ENCODE assay signal across 9 cellular contexts in the genomic region with DNA sequence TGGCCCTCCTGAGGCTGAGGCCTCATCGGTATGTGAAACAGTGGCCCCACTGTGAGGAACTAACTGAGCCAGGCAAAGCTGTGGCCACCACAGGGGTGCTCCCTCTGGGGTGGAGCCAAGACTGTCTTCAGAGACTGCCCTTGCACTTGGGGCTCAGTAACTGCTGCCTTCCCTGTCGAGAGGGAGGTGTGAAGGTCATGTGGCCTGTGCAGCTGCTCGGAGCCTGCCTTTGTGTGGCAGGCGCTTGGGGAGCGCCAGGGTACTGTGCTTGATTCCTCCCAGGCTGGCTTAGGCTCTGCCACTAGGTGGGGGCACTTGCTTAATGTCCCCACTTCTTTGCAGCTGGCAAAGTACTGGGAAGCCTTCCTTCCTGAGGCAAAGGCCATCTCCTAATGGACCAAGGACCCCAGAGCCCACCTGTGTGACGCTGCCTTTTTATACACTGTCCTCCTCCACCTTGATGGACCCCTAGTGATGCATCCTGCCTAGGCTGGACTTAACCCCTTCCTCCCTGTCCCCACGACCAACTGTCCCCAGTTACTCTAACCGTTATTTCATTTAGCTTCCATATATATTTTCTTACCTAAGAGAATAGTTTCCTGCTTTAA. TPM values are rescaled to one million over a fixed set of nuclear protein-coding genes. Genes with fewer than 3 reads are reported as not detected.
DNase-seq lines count a peak whose midpoint lies in the region; ATAC-seq and TF ChIP-seq lines count a peak whose summit lies in the region.
"Had no signal": no experiment of that assay in that cellular context is flagged by ENCODE, and none has a peak within 500 bp of the region (broad histone marks: within the 10 kb centered on the region; RNA-seq: fewer than 3 reads in every experiment).

No MANE protein-coding gene starts in this region.

- H3K4me3 ChIP-seq in HEK293 (ENCODE audit: low read depth, low read length) (no peak overlapping the region), SK-N-SH (ENCODE audit: low read depth in 2 of 2, low read length in 1 of 2) (no peak overlapping the region), heart right ventricle (no peak overlapping the region), Caco-2 (ENCODE audit: low read depth, low read length) (no peak overlapping the region), ovary (no peak overlapping the region)

- H3K36me3 Mint-ChIP-seq in Caco-2 (ENCODE audit: insufficient read depth, unreplicated experiment) = peaks cover 26% of the 10 kb centered on the region

- no peaks in the 10 kb centered on the region for H3K4me1 Mint-ChIP-seq in Caco-2 (ENCODE audit: low read depth, unreplicated experiment)

- TF ChIP-seq RAD21 in SK-N-SH (IDR thresholded peaks at IDR 0.05; ENCODE audit: low read length) = peak; percentile 25

- POLR2A ChIA-PET in HEK293 (lab: Yijun Ruan, JAX) = no interaction called here
- POLR2A ChIA-PET in SK-N-SH (lab: Yijun Ruan, JAX) = no interaction called here
- POLR2A ChIA-PET in Caco-2 (lab: Charles Lee) = no interaction called here

- no peaks in the 10 kb centered on the region for H4K20me1 ChIP-seq in SK-N-SH (ENCODE audit: insufficient read depth)

- no peak overlapping the region for H3K27ac Mint-ChIP-seq in Caco-2 (ENCODE audit: unreplicated experiment)

- H3K27ac ChIP-seq in HEK293 (ENCODE audit: extremely low read depth, low read depth, low read length) = no peak overlapping the region
- H3K27ac ChIP-seq in SK-N-SH (ENCODE audit: low read depth in 2 of 2, low read length in 1 of 2) = no peak overlapping the region
- H3K27ac ChIP-seq in heart right ventricle = peak overlapping the region in 3 of 10 donors; percentile 15 to 34 (median 26)
- no peak overlapping the region for H3K27ac ChIP-seq in ovary

- intact Hi-C loops in heart right ventricle (cut with DNase I) = no loop called here
- intact Hi-C loops in Caco-2 (cut with micrococcal nuclease; ENCODE audit: unreplicated experiment) = no loop called here
- intact Hi-C loops in ovary (cut with DNase I) = no loop called here

- H3K79me2 ChIP-seq in SK-N-SH (ENCODE audit: insufficient read depth) = no peaks in the 10 kb centered on the region

- no peak overlapping the region for H3K9ac ChIP-seq in SK-N-SH

- BruUV-seq in Caco-2 (replicated peaks; lab: Mats Ljungman, UMichigan) = no TSS peak

- H3K9me3 ChIP-seq in HEK293 (ENCODE audit: control insufficient read depth, insufficient read depth, low read depth, low read length) (no peaks in the 10 kb centered on the region), SK-N-SH (no peaks in the 10 kb centered on the region), heart right ventricle (no peaks in the 10 kb centered on the region), Caco-2 (no peaks in the 10 kb centered on the region), ovary (no peaks in the 10 kb centered on the region)

- H3K4me2 ChIP-seq in SK-N-SH = no peak overlapping the region

- no peak for DNase-seq in SK-N-SH
- no peak for DNase-seq in heart right ventricle
- DNase-seq in pons (ENCODE audit: low spot score) = peak; percentile 84
- DNase-seq in Caco-2 = no peak
- DNase-seq in cerebellum (ENCODE audit: low spot score) = no peak
- DNase-seq in kidney glomerular epithelial cell (lab: John Stamatoyannopoulos, UW) = no peak
- DNase-seq in ovary = no peak
- DNase-seq: NCI-H1694 had no signal

- H3K27me3 Mint-ChIP-seq in Caco-2 (ENCODE audit: insufficient read depth, unreplicated experiment) = no peaks in the 10 kb centered on the region

- CTCF ChIA-PET in HEK293 (lab: Yijun Ruan, JAX) (no interaction called here), SK-N-SH (lab: Yijun Ruan, JAX) (interaction anchor here (0.6 to 1.8 kb wide), 3 partner anchors 10 to 844 kb away, joined by 3 to 6 read pairs (median 3); no protein-coding TSS in a partner anchor), Caco-2 (lab: Charles Lee) (no interaction called here)

- H2AFZ ChIP-seq in SK-N-SH (ENCODE audit: low read depth) = no peak overlapping the region

- no peaks in the 10 kb centered on the region for H3F3A ChIP-seq in SK-N-SH (replicated peaks; ENCODE audit: insufficient read depth)

- TF ChIP-seq EP300 in SK-N-SH (IDR thresholded peaks at IDR 0.05; ENCODE audit: borderline replicate concordance in 1 of 2, low read depth in 1 of 2, low read length in 1 of 2) (no peak), ovary (IDR thresholded peaks at IDR 0.05) (no peak)

- ATAC-seq in heart right ventricle = peak; percentile 42 to 73 (median 54)

- TF ChIP-seq CTCF in HEK293 (tag by site-specific recombination; IDR thresholded peaks at IDR 0.05) (0 out of 2 replicates have a peak, but pooled peaks have one; percentile 16), SK-N-SH (IDR thresholded peaks at IDR 0.05) (no peak), heart right ventricle (IDR thresholded peaks at IDR 0.05) (peak in 7 of 9 donors; percentile 8 to 43 (median 14)), Caco-2 (IDR thresholded peaks at IDR 0.05; ENCODE audit: insufficient read depth in 1 of 2, low read depth in 1 of 2, low read length in 1 of 2, severe bottlenecking in 1 of 2, unreplicated experiment in 1 of 2) (no peak), ovary (IDR thresholded peaks at IDR 0.05) (no peak)

- no peak overlapping the region for H3K4me3 Mint-ChIP-seq in Caco-2 (ENCODE audit: unreplicated experiment)

- H3K27me3 ChIP-seq in SK-N-SH (ENCODE audit: insufficient read depth) (no peaks in the 10 kb centered on the region), heart right ventricle (no peaks in the 10 kb centered on the region), Caco-2 (replicated peaks; ENCODE audit: control insufficient read depth, insufficient read depth, low read length) (no peaks in the 10 kb centered on the region), ovary (no peaks in the 10 kb centered on the region)

- H3K4me1 ChIP-seq in HEK293 (ENCODE audit: control insufficient read depth, insufficient read depth, low read length) (no peaks in the 10 kb centered on the region), SK-N-SH (ENCODE audit: control insufficient read depth in 1 of 2, insufficient read depth in 2 of 2, low read depth in 1 of 2, low read length in 1 of 2) (peaks cover 0 to 4% of the 10 kb centered on the region in 2 experiments; a peak in 1 of 4 replicates), heart right ventricle (peaks cover 0 to 33% (median 19%) of the 10 kb centered on the region in 9 donors), Caco-2 (no peaks in the 10 kb centered on the region), ovary (ENCODE audit: insufficient read depth) (peaks cover 4% of the 10 kb centered on the region)

- peaks cover 0 to 66% of the 10 kb centered on the region in 2 experiments; a peak in 2 of 3 replicates for H3K36me3 ChIP-seq in HEK293 (ENCODE audit: control insufficient read depth in 2 of 2, insufficient read depth in 1 of 2, low read length in 2 of 2)
- H3K36me3 ChIP-seq in SK-N-SH (replicated peaks in 1 of 2; ENCODE audit: control insufficient read depth in 1 of 2, insufficient read depth in 2 of 2, low read length in 1 of 2) = peaks cover 15 to 66% of the 10 kb centered on the region in 2 experiments
- peaks cover 0 to 93% (median 41%) of the 10 kb centered on the region in 9 donors for H3K36me3 ChIP-seq in heart right ventricle
- H3K36me3 ChIP-seq in Caco-2 (ENCODE audit: control insufficient read depth, insufficient read depth, low read length) = no peaks in the 10 kb centered on the region
- no peaks in the 10 kb centered on the region for H3K36me3 ChIP-seq in ovary

- WGBS in SK-N-SH (ENCODE audit: low lambda C conversion rate) = 94% methylated on average over 4 of the region's 8 CpGs
- WGBS in heart right ventricle, 2 donors = 62 to 64% methylated on average over 8 of the region's 8 CpGs
- 68 to 74% (median 69%) methylated on average over 6 to 8 of the region's 8 CpGs for WGBS in ovary, 3 donors

- H3K9me2 ChIP-seq in SK-N-SH = no peaks in the 10 kb centered on the region

- TF ChIP-seq POLR2A in ovary (IDR thresholded peaks at IDR 0.05) = no peak

- no peaks in the 10 kb centered on the region for H3K9me3 Mint-ChIP-seq in Caco-2 (ENCODE audit: unreplicated experiment)

TF ChIP-seq in HEK293, 187 proteins besides CTCF, POLR2A, EP300 and RAD21 (continues in another document):
- TF ChIP-seq ZXDB (tag by site-specific recombination; IDR thresholded peaks at IDR 0.05) (no peak), ZIC2 (tag by site-specific recombination; IDR thresholded peaks at IDR 0.05) (peak; percentile 83)

TF ChIP-seq in SK-N-SH, 30 proteins besides CTCF, POLR2A, EP300 and RAD21 (continues in another document):
- no peak for TF ChIP-seq FOXM1 (IDR thresholded peaks at IDR 0.05; ENCODE audit: low read depth)

RNA-seq across cellular contexts. Expression of gene SNX22, which starts 14.2 kb away (rescaled TPM):
- polyA plus RNA-seq in SK-N-SH (2012; rRNA removed) (0.94 and 1.2 TPM in 2 replicates), heart right ventricle (1 to 10 TPM; 1.4 to 9.3 TPM), ovary (under 1 TPM; 0.07 to 0.81 TPM)
- polyA plus RNA-seq in SK-N-SH (2012; cell fraction: cytosol; rRNA removed) = 0.31 and 0.42 TPM in 2 replicates
- 4.0 and 4.1 TPM in 2 replicates for polyA plus RNA-seq in SK-N-SH (2012; cell fraction: nucleus; rRNA removed)
- total RNA-seq in heart right ventricle (10 to 100 TPM in 1 of 10 donors, 1 to 10 TPM in 6, under 1 TPM in 3; 0.66 to 10.0 (median 1.6) TPM), Caco-2 (2022) (0.91 and 1.2 TPM in 2 replicates), cerebellum (8.3 TPM), ovary (1 to 10 TPM in 1 of 7 donors, under 1 TPM in 5, not detected in 1; 0.15 to 2.3 (median 0.28) TPM)

RNA-seq across cellular contexts. Expression of gene PPIB, which starts 25.5 kb away (rescaled TPM):
- polyA plus RNA-seq in SK-N-SH (2012; rRNA removed) (1,358 and 1,379 TPM in 2 replicates), heart right ventricle (100 to 1,000 TPM; 237 to 600 TPM), ovary (100 to 1,000 TPM; 434 to 514 TPM)
- polyA plus RNA-seq in SK-N-SH (2012; cell fraction: cytosol; rRNA removed) = 1,298 and 1,346 TPM in 2 replicates
- polyA plus RNA-seq in SK-N-SH (2012; cell fraction: nucleus; rRNA removed) = 434 and 570 TPM in 2 replicates
- total RNA-seq in heart right ventricle (100 to 1,000 TPM in 3 of 10 donors, 10 to 100 TPM in 7; 60.3 to 178 (median 83.7) TPM), Caco-2 (2022) (458 and 504 TPM in 2 replicates), cerebellum (98.6 TPM), ovary (100 to 1,000 TPM; 201 to 589 (median 367) TPM)

RNA-seq across cellular contexts. Expression of gene SNX1, which starts 41.5 kb away (rescaled TPM):
- polyA plus RNA-seq in SK-N-SH (2012; rRNA removed) (80.7 and 95.7 TPM in 2 replicates), heart right ventricle (10 to 100 TPM; 44.9 to 47.9 TPM), ovary (100 to 1,000 TPM in 1 of 2 donors, 10 to 100 TPM in 1; 51.5 to 120 TPM)
- 80.3 and 80.8 TPM in 2 replicates for polyA plus RNA-seq in SK-N-SH (2012; cell fraction: cytosol; rRNA removed)
- 172 and 256 TPM in 2 replicates for polyA plus RNA-seq in SK-N-SH (2012; cell fraction: nucleus; rRNA removed)
- total RNA-seq in heart right ventricle (100 to 1,000 TPM in 3 of 10 donors, 10 to 100 TPM in 7; 80.8 to 110 (median 96.0) TPM), Caco-2 (2022) (72.0 and 75.7 TPM in 2 replicates), cerebellum (40.0 TPM), ovary (100 to 1,000 TPM in 5 of 7 donors, 10 to 100 TPM in 2; 57.9 to 139 (median 126) TPM)

RNA-seq across cellular contexts. Expression of gene CIAO2A, which starts 43.7 kb away (rescaled TPM):
- polyA plus RNA-seq in SK-N-SH (2012; rRNA removed) = 53.0 and 65.3 TPM in 2 replicates
- polyA plus RNA-seq in SK-N-SH (2012; cell fraction: cytosol; rRNA removed) = 76.9 and 96.9 TPM in 2 replicates
- 16.5 and 20.9 TPM in 2 replicates for polyA plus RNA-seq in SK-N-SH (2012; cell fraction: nucleus; rRNA removed)
- 10 to 100 TPM; 36.4 to 65.6 (median 52.3) TPM for total RNA-seq in heart right ventricle
- 100 to 1,000 TPM in 1 of 2 donors, 10 to 100 TPM in 1; 62.2 to 118 TPM for polyA plus RNA-seq in heart right ventricle
- 61.6 and 63.7 TPM in 2 replicates for total RNA-seq in Caco-2 (2022)
- 33.6 TPM for total RNA-seq in cerebellum
- 10 to 100 TPM; 13.2 to 34.9 (median 17.8) TPM for total RNA-seq in ovary
- polyA plus RNA-seq in ovary = 10 to 100 TPM; 32.9 to 43.8 TPM

Comparison
In these comparisons a context has a peak if more than half of its experiments do, and no peak if none do; other contexts are left out.
1. CTCF ChIP-seq: peak in HEK293 (single experiment) and heart right ventricle (7 of 9); none in SK-N-SH (single experiment), Caco-2 (0 of 2) and ovary (0 of 3).
2. Of the 4 proteins assayed by ChIP-seq in both HEK293 and SK-N-SH: peak only in HEK293: CTCF; only in SK-N-SH: none; in both: none; in neither: 3.